ENCODE assay signal across 8 cellular contexts in genomic region chr2:3558205-3559014, GRCh38. TPM values are rescaled to one million over a fixed set of nuclear protein-coding genes. Genes with fewer than 3 reads are reported as not detected.
A peak's percentile ranks its signal among the peaks of the same experiment; 100 is the strongest.
DNase-seq lines count a peak whose midpoint lies in the region; ATAC-seq and TF ChIP-seq lines count a peak whose summit lies in the region.

Gene RNASEH1, minus strand, starts transcription at chr2:3558333. Its CDS starts 73 bp downstream, at chr2:3558260.

- peak within 1 kb of the TSS; percentile 98 for H3K27ac ChIP-seq in HUES64 (ENCODE audit: low read depth, low read length)
- H3K27ac ChIP-seq in OCI-LY1 (ENCODE audit: low read depth, low read length, poor library complexity, severe bottlenecking), result peak within 1 kb of the TSS; percentile 91

- BruUV-seq in Calu3 (replicated peaks; lab: Mats Ljungman, UMichigan), result TSS peak; percentile 80

- H3K4me1 ChIP-seq in HUES64 (ENCODE audit: insufficient read depth, low read length) (peaks cover 5% of the 10 kb centered on the region; the same call in 1 of the 2 replicates), OCI-LY1 (ENCODE audit: insufficient read depth, low read length, severe bottlenecking) (peaks cover 34% of the 10 kb centered on the region)

- peaks cover 7% of the 10 kb centered on the region; the same call in 1 of the 2 replicates for H3F3A ChIP-seq in OCI-LY1 (ENCODE audit: insufficient read depth, low read length)

- intact Hi-C loops in Calu3 (cut with micrococcal nuclease; ENCODE audit: unreplicated experiment), result no loop called here

- peak within 1 kb of the TSS; percentile 97 for H3K4me3 ChIP-seq in HUES64 (ENCODE audit: low read length)
- peak within 1 kb of the TSS; percentile 84 for H3K4me3 ChIP-seq in OCI-LY1 (ENCODE audit: low read depth, low read length, poor library complexity, severe bottlenecking)

- CTCF ChIA-PET in Calu3 (lab: Charles Lee), result interaction anchor here (0.5 to 1.0 kb wide), 4 partner anchors 22 to 1868 kb away, joined by 3 to 7 read pairs (median 4); no protein-coding TSS in a partner anchor

- peaks cover 9% of the 10 kb centered on the region for H3K4me1 Mint-ChIP-seq in Calu3 (ENCODE audit: low read depth, unreplicated experiment)

- H3K36me3 ChIP-seq in HUES64 (ENCODE audit: insufficient read depth, low read length) (peaks cover 45% of the 10 kb centered on the region), OCI-LY1 (ENCODE audit: insufficient read depth, low read length) (peaks cover 34% of the 10 kb centered on the region)

- H3K4me3 Mint-ChIP-seq in Calu3 (ENCODE audit: low read depth, unreplicated experiment), result peak within 1 kb of the TSS; percentile 91

- no peaks in the 10 kb centered on the region for H3K27me3 Mint-ChIP-seq in Calu3 (ENCODE audit: unreplicated experiment)

- H3K9me3 ChIP-seq in HUES64 (ENCODE audit: insufficient read depth, low read depth, low read length) (no peaks in the 10 kb centered on the region), OCI-LY1 (ENCODE audit: low read length) (no peaks in the 10 kb centered on the region)

- peaks cover 66% of the 10 kb centered on the region for H3K36me3 Mint-ChIP-seq in Calu3 (ENCODE audit: insufficient read depth, unreplicated experiment)

- H3K27ac Mint-ChIP-seq in Calu3 (ENCODE audit: unreplicated experiment), result peak within 1 kb of the TSS; percentile 82

- no peaks in the 10 kb centered on the region for H4K20me1 ChIP-seq in OCI-LY1 (ENCODE audit: insufficient read depth, low read length)

- no peaks in the 10 kb centered on the region for H3K27me3 ChIP-seq in HUES64 (ENCODE audit: insufficient read depth, low read length)
- no peaks in the 10 kb centered on the region for H3K27me3 ChIP-seq in OCI-LY1 (ENCODE audit: insufficient read depth, low read length)

- in situ Hi-C loops in endometrial microvascular endothelial cells (cut with HindIII; ENCODE audit: inconsistent ontology term, low pct_unique_long_range_greater_than_20kb, low sequenced_read_pairs), result no loop called here

- peak within 1 kb of the TSS; percentile 98 for H3K9ac ChIP-seq in HUES64 (ENCODE audit: low read depth, low read length)
- peak within 1 kb of the TSS; percentile 89 for H3K9ac ChIP-seq in OCI-LY1 (ENCODE audit: low read length)

- no peak for TF ChIP-seq CTCF in Calu3 (IDR thresholded peaks at IDR 0.05; ENCODE audit: unreplicated experiment)
- TF ChIP-seq CTCF in OCI-LY1 (IDR thresholded peaks at IDR 0.05; ENCODE audit: low read length), result no peak

- H2AFZ ChIP-seq in OCI-LY1 (ENCODE audit: low read length), result no peak within 1 kb of the TSS

- no peaks in the 10 kb centered on the region for H3K9me2 ChIP-seq in OCI-LY1 (ENCODE audit: low read depth, low read length)

- H3K4me2 ChIP-seq in OCI-LY1 (ENCODE audit: low read length), result peak within 1 kb of the TSS; percentile 91

- DNase-seq in Calu3, result peak; percentile 98
- peak; percentile 100 for DNase-seq in activated CD8-positive, alpha-beta memory T cell treated with anti-CD3 and anti-CD28 coated beads, Interleukin-2, amount 50 U/mL, for 4 hours
- DNase-seq in mesenteric fat pad (ENCODE audit: low spot score), result peak; percentile 100
- DNase-seq in stimulated activated CD8-positive, alpha-beta memory T cell treated with anti-CD3 and anti-CD28 coated beads, Interleukin-15, amount 100 ng/mL, for 24 hours (ENCODE audit: low read depth), result peak; percentile 100

- peaks cover 14% of the 10 kb centered on the region for H3K79me2 ChIP-seq in OCI-LY1 (ENCODE audit: insufficient read depth, low read length)

- WGBS in HUES64, result under 1% methylated on average over 67 of the region's 67 CpGs

- peak; percentile 95 for ATAC-seq in GM21447 (IDR thresholded peaks at IDR 0.05; ENCODE audit: unreplicated experiment)

- H3K9me3 Mint-ChIP-seq in Calu3 (ENCODE audit: low read depth, unreplicated experiment), result no peaks in the 10 kb centered on the region

RNA-seq across cellular contexts. Expression of gene RNASEH1, which starts in this region (rescaled TPM):
- 29.8 and 30.2 TPM in 2 replicates for total RNA-seq in Calu3 (2022)
- 27.3 TPM for polyA plus RNA-seq in HUES64 (2013, experiment 1 of 2)
- polyA plus RNA-seq in HUES64 (2013, experiment 2 of 2), result 25.7 TPM
- total RNA-seq in endometrial microvascular endothelial cells (ENCODE audit: inconsistent ontology term), result 43.2 TPM
- 27.1 TPM for total RNA-seq in mesenteric fat pad

Comparison
In these comparisons a context has a peak if more than half of its experiments do, and no peak if none do; other contexts are left out.
1. Peak in every context shown above with its lines: DNase-seq, ATAC-seq, H3K4me3 ChIP-seq and H3K27ac ChIP-seq.